Comparison of ENCODE assay signal across 4 cellular contexts in genomic region chr11:133608496-133608895, GRCh38.
"Had no signal": no experiment of that assay in that cellular context is flagged by ENCODE, and none has a peak within 500 bp of the region (broad histone marks: within the 10 kb centered on the region; RNA-seq: fewer than 3 reads in every experiment).

No MANE protein-coding gene starts in this region.

- H3K4me3 ChIP-seq: K562 had no signal

- H3K27ac ChIP-seq: HL-60 had no signal

- DNase-seq: IMR-90 had no signal

- ATAC-seq: HepG2, K562 had no signal
